9 cellular contexts compared by ENCODE assay signal in the genomic region with DNA sequence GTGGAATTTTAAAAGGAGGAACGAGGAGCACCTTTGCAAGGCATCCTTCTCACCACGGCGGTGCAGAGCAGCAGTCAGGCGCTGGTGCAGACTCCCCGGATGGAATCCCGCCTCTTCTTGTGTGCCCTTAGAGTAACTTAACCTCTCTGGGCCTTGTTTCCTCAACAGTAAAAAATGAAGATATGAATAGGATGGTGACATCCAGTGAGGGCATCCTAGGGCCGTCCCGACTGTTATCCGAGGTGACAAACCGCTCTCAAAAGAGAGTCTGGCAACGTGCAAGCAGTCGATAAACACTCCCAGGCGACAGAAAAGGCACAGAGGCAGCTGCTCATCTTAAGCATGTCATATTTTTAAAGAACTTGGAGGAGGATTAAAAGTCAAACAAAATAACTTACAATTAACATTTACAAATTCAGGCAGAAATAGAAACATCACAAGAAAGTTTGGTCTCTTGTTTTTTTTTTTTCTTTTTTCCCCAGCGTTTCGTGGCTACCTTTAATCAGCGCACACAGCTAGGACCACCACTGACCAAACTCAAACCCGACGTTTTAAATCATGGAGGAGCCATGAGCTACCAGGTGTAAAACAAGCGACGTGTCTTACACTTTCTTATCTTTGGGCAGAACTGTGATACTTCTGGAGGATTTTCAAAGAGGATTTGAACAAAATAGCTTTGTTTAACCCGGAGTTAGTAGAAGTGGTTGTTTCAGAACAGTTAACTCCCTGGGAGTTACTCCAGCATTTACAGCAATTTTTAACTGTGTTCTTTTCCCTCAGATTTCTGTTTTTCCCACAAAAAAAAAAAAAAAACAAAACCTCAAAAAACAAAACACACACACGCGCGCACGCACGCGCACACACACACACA. TPM values are rescaled to one million over a fixed set of nuclear protein-coding genes. Genes with fewer than 3 reads are reported as not detected.
DNase-seq lines count a peak whose midpoint lies in the region; ATAC-seq and TF ChIP-seq lines count a peak whose summit lies in the region.
"Had no signal": no experiment of that assay in that cellular context is flagged by ENCODE, and none has a peak within 500 bp of the region (broad histone marks: within the 10 kb centered on the region; RNA-seq: fewer than 3 reads in every experiment).

No MANE protein-coding gene starts in this region.

- H3K4me1 ChIP-seq in heart right ventricle (peaks cover 5 to 72% (median 57%) of the 10 kb centered on the region in 9 donors), right lobe of liver (peaks cover 0 to 41% (median 5%) of the 10 kb centered on the region in 4 donors), uterus (peaks cover 0 to 8% of the 10 kb centered on the region in 2 donors)

- H3K4me3 ChIP-seq in heart right ventricle: peak overlapping the region in 9 of 10 donors; percentile 54 to 92 (median 82)
- H3K4me3 ChIP-seq in right lobe of liver: peak overlapping the region; percentile 79 to 96 (median 92)
- H3K4me3 ChIP-seq in uterus: peak overlapping the region; percentile 56 to 61

- peaks cover 0 to 8% (median 0%) of the 10 kb centered on the region in 9 donors for H3K36me3 ChIP-seq in heart right ventricle
- H3K36me3 ChIP-seq in right lobe of liver: no peaks in the 10 kb centered on the region
- no peaks in the 10 kb centered on the region for H3K36me3 ChIP-seq in uterus

- DNase-seq in heart right ventricle (no peak), Right ventricle myocardium superior (no peak), right lobe of liver (peak in 1 of 3 donors; percentile 42), uterus (no peak), HuH-7.5 (ENCODE audit: low spot score) (no peak), foreskin melanocyte (no peak), GF-D8 (lab: John Stamatoyannopoulos, UW) (no peak)
- DNase-seq in activated naive CD8-positive, alpha-beta T cell treated with anti-CD3 and anti-CD28 coated beads, Interleukin-2, amount 50 U/mL, for 24 hours: no peak
- DNase-seq: DMS79 had no signal

- H3K27ac ChIP-seq in heart right ventricle (peak overlapping the region in 6 of 10 donors; percentile 21 to 99 (median 90)), right lobe of liver (peak overlapping the region; percentile 97 to 99 (median 98)), uterus (peak overlapping the region; percentile 90 to 91)

- peak overlapping the region; percentile 92 for H3K4me3 Mint-ChIP-seq in activated naive CD8-positive, alpha-beta T cell treated with anti-CD3 and anti-CD28 coated beads, Interleukin-2, amount 50 U/mL, for 24 hours

- 62 to 63% methylated on average over 27 of the region's 27 CpGs for WGBS in heart right ventricle, 2 donors
- 31% methylated on average over 21 of the region's 27 CpGs for WGBS in right lobe of liver (ENCODE audit: insufficient coverage, low coverage, low lambda C conversion rate, missing lambda C conversion rate)

- peaks cover 0 to 41% (median 12%) of the 10 kb centered on the region in 7 donors for H3K27me3 ChIP-seq in heart right ventricle
- H3K27me3 ChIP-seq in right lobe of liver: no peaks in the 10 kb centered on the region
- H3K27me3 ChIP-seq in uterus: no peaks in the 10 kb centered on the region

- no peak for ATAC-seq in heart right ventricle
- no peak for ATAC-seq in Right ventricle myocardium superior (ENCODE audit: poor library complexity)
- ATAC-seq in activated naive CD8-positive, alpha-beta T cell treated with anti-CD3 and anti-CD28 coated beads, Interleukin-2, amount 50 U/mL, for 24 hours: no peak
- no peak for ATAC-seq in right lobe of liver

- H3K9me3 ChIP-seq in heart right ventricle (no peaks in the 10 kb centered on the region), right lobe of liver (no peaks in the 10 kb centered on the region), uterus (no peaks in the 10 kb centered on the region)

- peak overlapping the region; percentile 96 for H3K27ac Mint-ChIP-seq in activated naive CD8-positive, alpha-beta T cell treated with anti-CD3 and anti-CD28 coated beads, Interleukin-2, amount 50 U/mL, for 24 hours

- TF ChIP-seq POLR2A in right lobe of liver (IDR thresholded peaks at IDR 0.05) (no peak), uterus (IDR thresholded peaks at IDR 0.05) (no peak)

- intact Hi-C loops in heart right ventricle (cut with DNase I) (loop anchor here in 7 of 10 donors (5.0 to 10.0 kb wide), 6 partner anchors 53 to 126 kb away; no protein-coding TSS in a partner anchor), Right ventricle myocardium superior (cut with DNase I) (loop anchor here (5.0 kb wide), 1 partner anchor 128 kb away; no protein-coding TSS in a partner anchor), right lobe of liver (cut with DNase I) (loop anchor here in 1 of 2 donors (10.0 kb wide), 1 partner anchor 76 kb away; no protein-coding TSS in a partner anchor), uterus (cut with DNase I; ENCODE audit: low total_unique reads) (no loop called here)

- H3K9me3 Mint-ChIP-seq in activated naive CD8-positive, alpha-beta T cell treated with anti-CD3 and anti-CD28 coated beads, Interleukin-2, amount 50 U/mL, for 24 hours: no peaks in the 10 kb centered on the region

- peaks cover 74% of the 10 kb centered on the region for H3K4me1 Mint-ChIP-seq in activated naive CD8-positive, alpha-beta T cell treated with anti-CD3 and anti-CD28 coated beads, Interleukin-2, amount 50 U/mL, for 24 hours

- no peak for TF ChIP-seq CTCF in heart right ventricle (IDR thresholded peaks at IDR 0.05)
- TF ChIP-seq CTCF in right lobe of liver (IDR thresholded peaks at IDR 0.05): no peak
- TF ChIP-seq CTCF in uterus (IDR thresholded peaks at IDR 0.05): no peak

- H3K27me3 Mint-ChIP-seq in activated naive CD8-positive, alpha-beta T cell treated with anti-CD3 and anti-CD28 coated beads, Interleukin-2, amount 50 U/mL, for 24 hours: no peaks in the 10 kb centered on the region

- H3K36me3 Mint-ChIP-seq in activated naive CD8-positive, alpha-beta T cell treated with anti-CD3 and anti-CD28 coated beads, Interleukin-2, amount 50 U/mL, for 24 hours (ENCODE audit: low read depth): peaks cover 36% of the 10 kb centered on the region

RNA-seq across cellular contexts. Expression of a gene that starts 2.1 kb away (rescaled TPM):
- total RNA-seq in heart right ventricle (10 to 100 TPM; 18.4 to 70.8 (median 52.6) TPM), Right ventricle myocardium superior (29.9 TPM), right lobe of liver (10 to 100 TPM; 24.0 to 40.8 (median 27.6) TPM), uterus (10 to 100 TPM; 12.1 to 52.2 (median 19.8) TPM)
- polyA plus RNA-seq in heart right ventricle: 10 to 100 TPM in 1 of 2 donors, 1 to 10 TPM in 1; 3.0 to 11.5 TPM
